ENCODE assay signal across 27 cellular contexts in genomic region chr22:42203609-42204008, GRCh38.
DNase-seq lines count a peak whose midpoint lies in the region; ATAC-seq, FAIRE-seq and TF ChIP-seq lines count a peak whose summit lies in the region.
"Had no signal": no experiment of that assay in that cellular context is flagged by ENCODE, and none has a peak within 500 bp of the region (broad histone marks: within the 10 kb centered on the region; RNA-seq: fewer than 3 reads in every experiment).

No MANE protein-coding gene starts in this region.

- H3K36me3 Mint-ChIP-seq in activated naive CD8-positive, alpha-beta T cell, result peaks cover 6% of the 10 kb centered on the region
- peaks cover 32% of the 10 kb centered on the region for H3K36me3 Mint-ChIP-seq in activated naive CD8-positive, alpha-beta T cell treated with anti-CD3 and anti-CD28 coated beads for 36 hours
- peaks cover 43% of the 10 kb centered on the region for H3K36me3 Mint-ChIP-seq in T-cell
- H3K36me3 Mint-ChIP-seq in neural crest cell (ENCODE audit: low read depth), result peaks cover 5% of the 10 kb centered on the region

- no peak overlapping the region for H3K4me3 Mint-ChIP-seq in activated naive CD8-positive, alpha-beta T cell
- H3K4me3 Mint-ChIP-seq in activated naive CD8-positive, alpha-beta T cell treated with anti-CD3 and anti-CD28 coated beads for 36 hours, result no peak overlapping the region
- peak overlapping the region in 1 of 3 donors; percentile 34 for H3K4me3 Mint-ChIP-seq in T-cell
- no peak overlapping the region for H3K4me3 Mint-ChIP-seq in neural crest cell
- H3K4me3 Mint-ChIP-seq: activated B cell treated with CpG ODN at 0.5 μM for 24 hours had no signal

- POLR2A ChIA-PET in T-cell (lab: Charles Lee) (no interaction called here), H1 (lab: Charles Lee; ENCODE audit: partially characterized antibody) (no interaction called here), GM10248 (lab: Yijun Ruan, JAX) (no interaction called here)

- no peak overlapping the region for H3K4me2 ChIP-seq in H1 (ENCODE audit: insufficient read depth in 1 of 2, low read depth in 2 of 2, low read length in 2 of 2)

- H3K36me3 ChIP-seq in H1 (ENCODE audit: control insufficient read depth in 2 of 4, insufficient read depth in 4 of 4, low read length in 3 of 4), result 0 out of 8 replicates have a peak, but pooled peaks cover 0 to 4% (median 0%) of the 10 kb centered on the region in 4 experiments
- H3K36me3 ChIP-seq: ovary had no signal

- FAIRE-seq in H1 (lab: Jason Lieb, UNC), result no peak
- FAIRE-seq: GM19239 had no signal

- H3K4ac ChIP-seq in H1 (replicated peaks; ENCODE audit: insufficient read length, low read depth, low read length), result no peak overlapping the region

- CTCF ChIA-PET in T-cell (lab: Charles Lee) (no interaction called here), H1 (lab: Charles Lee; ENCODE audit: partially characterized antibody) (no interaction called here), GM10248 (lab: Yijun Ruan, JAX) (no interaction called here)

- TF ChIP-seq EP300 in H1 (IDR thresholded peaks at IDR 0.05; ENCODE audit: borderline replicate concordance in 1 of 2, low read depth in 2 of 2, low read length in 2 of 2), result no peak

- TF ChIP-seq RAD21 in H1 (IDR thresholded peaks at IDR 0.05 in 1 of 2, conservative IDR thresholded peaks at IDR 0.05 in 1 of 2; ENCODE audit: low read depth in 2 of 2, low read length in 2 of 2), result no peak

- ATAC-seq in T-cell (replicated peaks in 1 of 4) (no peak), HG02623 (IDR thresholded peaks at IDR 0.05; ENCODE audit: unreplicated experiment) (no peak), GM19467 (IDR thresholded peaks at IDR 0.05; ENCODE audit: unreplicated experiment) (no peak)
- ATAC-seq: gastroesophageal sphincter, right cardiac atrium had no signal

- H3K27ac ChIP-seq in H1 (ENCODE audit: low read depth, low read length), result no peak overlapping the region
- H3K27ac ChIP-seq: esophagus muscularis mucosa, gastroesophageal sphincter, ovary, transverse colon had no signal

- H3K27me3 Mint-ChIP-seq in activated naive CD8-positive, alpha-beta T cell, result no peaks in the 10 kb centered on the region
- no peaks in the 10 kb centered on the region for H3K27me3 Mint-ChIP-seq in activated naive CD8-positive, alpha-beta T cell treated with anti-CD3 and anti-CD28 coated beads for 36 hours
- H3K27me3 Mint-ChIP-seq in T-cell (no peaks in the 10 kb centered on the region), neural crest cell (ENCODE audit: low read depth) (no peaks in the 10 kb centered on the region)
- H3K27me3 Mint-ChIP-seq: activated B cell treated with CpG ODN at 0.5 μM for 24 hours had no signal

- H3K27me3 ChIP-seq in H1 (replicated peaks in 1 of 4; ENCODE audit: control insufficient read depth in 3 of 4, extremely low read depth in 1 of 4, insufficient read depth in 3 of 4, low read length in 3 of 4), result no peaks in the 10 kb centered on the region
- H3K27me3 ChIP-seq: esophagus muscularis mucosa, gastroesophageal sphincter, ovary, transverse colon had no signal

- H3K14ac ChIP-seq in H1 (ENCODE audit: insufficient read length), result no peak overlapping the region

- H4K5ac ChIP-seq in H1 (ENCODE audit: insufficient read length, low read depth, low read length), result no peak overlapping the region

- no peaks in the 10 kb centered on the region for H3K9me3 ChIP-seq in H1 (ENCODE audit: insufficient read depth in 2 of 2, low read depth in 1 of 2, low read length in 1 of 2)
- H3K9me3 ChIP-seq: esophagus muscularis mucosa, gastroesophageal sphincter, ovary, transverse colon had no signal

- 72% methylated on average over 2 of the region's 2 CpGs; no CpG with 5 or more reads in 1 of the 2 experiments for WGBS in H1 (ENCODE audit: extremely low coverage in 1 of 2, insufficient coverage in 1 of 2, insufficient read length in 1 of 2, insufficient replicate concordance in 2 of 2, low coverage in 1 of 2, low lambda C conversion rate in 2 of 2, missing lambda C conversion rate in 1 of 2), 2 experiments

- no peaks in the 10 kb centered on the region for H3K9me3 Mint-ChIP-seq in activated naive CD8-positive, alpha-beta T cell (ENCODE audit: low read depth)
- H3K9me3 Mint-ChIP-seq in activated naive CD8-positive, alpha-beta T cell treated with anti-CD3 and anti-CD28 coated beads for 36 hours, result no peaks in the 10 kb centered on the region
- H3K9me3 Mint-ChIP-seq in T-cell (no peaks in the 10 kb centered on the region), neural crest cell (no peaks in the 10 kb centered on the region)
- H3K9me3 Mint-ChIP-seq: activated B cell treated with CpG ODN at 0.5 μM for 24 hours had no signal

- no peak overlapping the region for H3K4me3 ChIP-seq in H1 (ENCODE audit: extremely low read depth in 1 of 4, insufficient read depth in 2 of 4, low read depth in 3 of 4, low read length in 4 of 4)
- H3K4me3 ChIP-seq: esophagus muscularis mucosa, gastroesophageal sphincter, ovary, transverse colon had no signal

- H2BK120ac ChIP-seq in H1 (replicated peaks; ENCODE audit: low read depth, low read length), result no peak overlapping the region

- DNase-seq in activated naive CD8-positive, alpha-beta T cell treated with anti-CD3 and anti-CD28 coated beads for 36 hours, result no peak
- DNase-seq in T-cell (no peak), H1 (ENCODE audit: low read depth in 1 of 2, low spot score in 2 of 2) (no peak), neural crest cell (ENCODE audit: low read depth, low spot score) (no peak), GM10248 (ENCODE audit: extremely low spot score) (no peak)
- DNase-seq: activated B cell treated with CpG ODN at 0.5 μM for 24 hours; DMS53; effector CD4-positive, alpha-beta T cell; GF-D8; Kasumi-1; mammary epithelial cell; NCI-H1048; NCI-H187 treated with DMSO at 0.1 percent for 48 hours; NCI-H2227 treated with DMSO at 0.1 percent for 48 hours; ovary; right cardiac atrium; RPMI8226; stimulated activated CD4-positive, alpha-beta T cell treated with anti-CD3 and anti-CD28 coated beads, Interleukin-12 subunit alpha, Interleukin-12 subunit beta, amount 100 ng/mL, for 4 hours; stimulated activated CD4-positive, alpha-beta T cell treated with anti-CD3 and anti-CD28 coated beads, Interleukin-4, amount 100 ng/mL, for 4 hours; T-helper 9 cell; transverse colon had no signal

- TF ChIP-seq POLR2A in H1 (IDR thresholded peaks at IDR 0.05; ENCODE audit: control extremely low read depth in 1 of 2, low read depth in 2 of 2, low read length in 2 of 2), result no peak

- no peak overlapping the region for H4K91ac ChIP-seq in H1 (replicated peaks; ENCODE audit: insufficient read length, low read length)

- H2AK5ac ChIP-seq in H1 (ENCODE audit: low read depth, low read length), result no peak overlapping the region

- peak overlapping the region; percentile 41 for H3K27ac Mint-ChIP-seq in activated naive CD8-positive, alpha-beta T cell
- no peak overlapping the region for H3K27ac Mint-ChIP-seq in activated naive CD8-positive, alpha-beta T cell treated with anti-CD3 and anti-CD28 coated beads for 36 hours
- H3K27ac Mint-ChIP-seq in T-cell (peak overlapping the region; percentile 76 to 89), neural crest cell (ENCODE audit: unreplicated experiment) (peak overlapping the region; percentile 16)
- H3K27ac Mint-ChIP-seq: activated B cell treated with CpG ODN at 0.5 μM for 24 hours had no signal

- no peak overlapping the region for H2AFZ ChIP-seq in H1 (ENCODE audit: low read length)

- H2BK12ac ChIP-seq in H1 (ENCODE audit: low read depth, low read length), result no peak overlapping the region

- no peak overlapping the region for H3K23ac ChIP-seq in H1 (ENCODE audit: insufficient read length)

- H3K4me1 Mint-ChIP-seq in activated naive CD8-positive, alpha-beta T cell (ENCODE audit: low read depth), result peaks cover 68% of the 10 kb centered on the region
- H3K4me1 Mint-ChIP-seq in activated naive CD8-positive, alpha-beta T cell treated with anti-CD3 and anti-CD28 coated beads for 36 hours, result peaks cover 48% of the 10 kb centered on the region
- H3K4me1 Mint-ChIP-seq in T-cell (peaks cover 74 to 83% (median 76%) of the 10 kb centered on the region in 3 donors), neural crest cell (peaks cover 7% of the 10 kb centered on the region)

- H2BK15ac ChIP-seq in H1 (ENCODE audit: low read length), result no peak overlapping the region

- H2BK5ac ChIP-seq in H1 (ENCODE audit: low read depth, low read length), result no peak overlapping the region

- H3K4me1 ChIP-seq in H1 (replicated peaks in 1 of 4; ENCODE audit: control insufficient read depth in 3 of 4, insufficient read depth in 4 of 4, low read length in 3 of 4), result peaks cover 0 to 3% (median 0%) of the 10 kb centered on the region in 4 experiments; a peak in 1 of 7 replicates

- no peak overlapping the region for H3K56ac ChIP-seq in H1 (replicated peaks; ENCODE audit: insufficient read length, low read depth, low read length)

- peaks cover 17 to 22% of the 10 kb centered on the region in 2 experiments for H4K20me1 ChIP-seq in H1 (replicated peaks in 1 of 2; ENCODE audit: control insufficient read depth in 1 of 2, insufficient read depth in 2 of 2, low read length in 2 of 2)

- peaks cover 11% of the 10 kb centered on the region for H3K79me1 ChIP-seq in H1 (ENCODE audit: low read depth, low read length)

- H3K9ac ChIP-seq in H1 (replicated peaks in 1 of 4; ENCODE audit: extremely low read depth in 1 of 4, low read depth in 3 of 4, low read length in 3 of 4), result no peak overlapping the region

- no peak overlapping the region for H3K18ac ChIP-seq in H1 (ENCODE audit: extremely low read depth, low read length)

- no peak for TF ChIP-seq CTCF in H1 (IDR thresholded peaks at IDR 0.05; ENCODE audit: control extremely low read depth in 1 of 3, insufficient read depth in 1 of 3, low read depth in 1 of 3, low read length in 3 of 3)
- no peak for TF ChIP-seq CTCF in neural crest cell (conservative IDR thresholded peaks at IDR 0.05)
- TF ChIP-seq CTCF in GM10248 (IDR thresholded peaks at IDR 0.05; ENCODE audit: control extremely low read depth, extremely low read depth, low read depth, missing control alignments), result no peak

- no peaks in the 10 kb centered on the region for H3K23me2 ChIP-seq in H1 (ENCODE audit: low read depth, low read length)

- H4K8ac ChIP-seq in H1 (ENCODE audit: extremely low read depth, insufficient read depth, low read length), result no peak overlapping the region

- H2BK20ac ChIP-seq in H1 (ENCODE audit: low read length), result no peak overlapping the region

- peaks cover 6 to 93% of the 10 kb centered on the region in 2 experiments; a peak in 2 of 4 replicates for H3K79me2 ChIP-seq in H1 (ENCODE audit: control insufficient read depth in 1 of 2, insufficient read depth in 2 of 2, low read length in 2 of 2)

TF ChIP-seq in H1, 55 proteins besides CTCF, POLR2A, EP300 and RAD21 (continues in another document):
- no peak for TF ChIP-seq KDM4A (IDR thresholded peaks at IDR 0.05; ENCODE audit: low read depth, low read length, severe bottlenecking)
- 0 out of 2 replicates have a peak, but pooled peaks have one; percentile 9 for TF ChIP-seq TEAD4 (IDR thresholded peaks at IDR 0.05; ENCODE audit: low read depth, low read length)
- no peak for TF ChIP-seq KDM1A (IDR thresholded peaks at IDR 0.05; ENCODE audit: borderline replicate concordance, low read length)
- no peak for TF ChIP-seq RXRA (IDR thresholded peaks at IDR 0.05; ENCODE audit: insufficient read depth, low read depth, low read length)
- no peak for TF ChIP-seq HDAC6 (IDR thresholded peaks at IDR 0.05; ENCODE audit: low read depth, low read length)
